In genomic region chr5:139482050-139482889, GRCh38 we compare ENCODE assay signal across 8 cellular contexts. TPM values are rescaled to one million over a fixed set of nuclear protein-coding genes. Genes with fewer than 3 reads are reported as not detected.
DNase-seq lines count a peak whose midpoint lies in the region; ATAC-seq and TF ChIP-seq lines count a peak whose summit lies in the region.

TSS of gene STING1 (minus strand) at chr5:139482758. CDS start at chr5:139481704, 1,054 bp downstream.

- no peaks in the 10 kb centered on the region for H3K9me3 Mint-ChIP-seq in activated T-cell treated with anti-CD3 and anti-CD28 coated beads, Interleukin-2, amount 50 U/mL, for 72 hours

- no peaks in the 10 kb centered on the region for H3K27me3 Mint-ChIP-seq in activated T-cell treated with anti-CD3 and anti-CD28 coated beads, Interleukin-2, amount 50 U/mL, for 72 hours (ENCODE audit: low read depth)

- peak within 1 kb of the TSS; percentile 99 for H3K27ac ChIP-seq in fibroblast of lung (ENCODE audit: insufficient read depth, low read length)
- peak within 1 kb of the TSS; percentile 95 for H3K27ac ChIP-seq in urinary bladder (ENCODE audit: low read depth)

- no peaks in the 10 kb centered on the region for H3K27me3 ChIP-seq in fibroblast of lung (ENCODE audit: control insufficient read depth, insufficient read depth, low read length)

- H3K9ac ChIP-seq in fibroblast of lung (ENCODE audit: insufficient read depth, low read length): peak within 1 kb of the TSS; percentile 80

- peak within 1 kb of the TSS; percentile 98 for H3K27ac Mint-ChIP-seq in activated T-cell treated with anti-CD3 and anti-CD28 coated beads, Interleukin-2, amount 50 U/mL, for 72 hours

- peaks cover 14% of the 10 kb centered on the region for H3K79me2 ChIP-seq in fibroblast of lung (ENCODE audit: control insufficient read depth, insufficient read depth, low read length)

- H3K36me3 ChIP-seq in fibroblast of lung (ENCODE audit: control insufficient read depth, insufficient read depth, low read length) (peaks cover 3% of the 10 kb centered on the region), urinary bladder (ENCODE audit: insufficient read depth) (no peaks in the 10 kb centered on the region)

- peak; percentile 92 for DNase-seq in GM03348 (ENCODE audit: low spot score)
- DNase-seq in OCI-M1 (lab: John Stamatoyannopoulos, UW): peak; percentile 97
- peak; percentile 66 to 76 for DNase-seq in activated T-cell treated with anti-CD3 and anti-CD28 coated beads, Interleukin-2, amount 50 U/mL, for 72 hours
- peak; percentile 95 to 97 for DNase-seq in fibroblast of lung (ENCODE audit: low read depth in 2 of 2)
- peak; percentile 89 for DNase-seq in non-pigmented ciliary epithelial cell (ENCODE audit: low read depth)

- ATAC-seq in HG03175 (IDR thresholded peaks at IDR 0.05; ENCODE audit: unreplicated experiment) (peak; percentile 59), HG03025 (IDR thresholded peaks at IDR 0.05; ENCODE audit: low FRiP score, unreplicated experiment) (no peak)
- ATAC-seq in activated T-cell treated with anti-CD3 and anti-CD28 coated beads, Interleukin-2, amount 50 U/mL, for 72 hours (replicated peaks in 1 of 2): peak; percentile 68 to 81

- WGBS in urinary bladder: 10% methylated on average over 19 of the region's 19 CpGs

- peak within 1 kb of the TSS; percentile 80 to 94 for H3K4me3 Mint-ChIP-seq in activated T-cell treated with anti-CD3 and anti-CD28 coated beads, Interleukin-2, amount 50 U/mL, for 72 hours

- H3K4me1 ChIP-seq in fibroblast of lung (ENCODE audit: control insufficient read depth, extremely low read depth, insufficient read depth, low read length) (peaks cover 8% of the 10 kb centered on the region), urinary bladder (ENCODE audit: insufficient read depth) (no peaks in the 10 kb centered on the region)

- H3K9me3 ChIP-seq in fibroblast of lung (ENCODE audit: control insufficient read depth, insufficient read depth, low read depth, low read length): no peaks in the 10 kb centered on the region

- H3K4me2 ChIP-seq in fibroblast of lung (ENCODE audit: extremely low read depth, insufficient read depth, low read length): peak within 1 kb of the TSS; percentile 98

- peak in 1 of 2 donors; percentile 2 for TF ChIP-seq CTCF in fibroblast of lung (conservative IDR thresholded peaks at IDR 0.05 in 1 of 2, IDR thresholded peaks at IDR 0.05 in 1 of 2; ENCODE audit: low read depth in 1 of 2, low read length in 2 of 2)

- peak within 1 kb of the TSS; percentile 73 for H2AFZ ChIP-seq in fibroblast of lung (ENCODE audit: low read length)

- peaks cover 14 to 20% of the 10 kb centered on the region in 2 donors for H3K36me3 Mint-ChIP-seq in activated T-cell treated with anti-CD3 and anti-CD28 coated beads, Interleukin-2, amount 50 U/mL, for 72 hours (ENCODE audit: insufficient read depth in 2 of 2)

- no peaks in the 10 kb centered on the region for H4K20me1 ChIP-seq in fibroblast of lung (ENCODE audit: control insufficient read depth, extremely low read depth, insufficient read depth, low read length)

- peaks cover 48% of the 10 kb centered on the region for H3K4me1 Mint-ChIP-seq in activated T-cell treated with anti-CD3 and anti-CD28 coated beads, Interleukin-2, amount 50 U/mL, for 72 hours (ENCODE audit: low read depth)

- H3K4me3 ChIP-seq in fibroblast of lung (replicated peaks in 1 of 4; ENCODE audit: control extremely low read depth in 1 of 4, insufficient read depth in 1 of 4, low read depth in 3 of 4, low read length in 4 of 4): peak within 1 kb of the TSS; percentile 63 to 82 (median 73)
- H3K4me3 ChIP-seq in urinary bladder (ENCODE audit: low read depth, low read length): peak within 1 kb of the TSS; percentile 41

RNA-seq across cellular contexts. Expression of gene STING1, which starts in this region (rescaled TPM):
- 100 to 1,000 TPM in 1 of 2 donors, 10 to 100 TPM in 1; 98.6 to 230 TPM for total RNA-seq in activated T-cell treated with anti-CD3 and anti-CD28 coated beads, Interleukin-2, amount 50 U/mL, for 72 hours
- total RNA-seq in fibroblast of lung: 35.7 and 70.2 TPM in 2 replicates
- polyA plus RNA-seq in fibroblast of lung: 70.9 and 78.4 TPM in 2 replicates
- polyA plus RNA-seq in fibroblast of lung (2012): 83.7 and 94.0 TPM in 2 replicates
- 126 and 151 TPM in 2 replicates for polyA minus RNA-seq in fibroblast of lung (ENCODE audit: low replicate concordance)
- 20.0 TPM for total RNA-seq in urinary bladder
- 53.0 TPM for polyA plus RNA-seq in urinary bladder
